ENCODE assay signal across 17 cellular contexts in the genomic region with DNA sequence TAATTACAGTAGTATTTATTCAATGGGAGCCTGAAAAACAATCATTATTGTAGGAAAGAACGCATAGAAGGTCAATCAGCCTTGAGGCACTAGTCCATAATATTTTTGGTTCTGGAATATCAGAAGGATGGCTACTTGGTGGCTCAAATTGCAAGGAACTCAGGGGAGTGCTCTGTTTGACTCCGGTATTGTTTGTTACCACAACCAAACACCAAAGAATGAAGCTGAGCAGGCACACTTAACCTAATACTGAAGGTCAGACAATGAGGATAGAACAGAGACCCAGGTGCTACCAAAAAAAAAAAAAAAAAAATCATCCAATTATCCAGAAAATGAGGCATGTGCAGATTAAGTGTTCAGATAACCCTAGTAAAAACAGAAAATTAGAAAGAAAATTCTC. TPM values are rescaled to one million over a fixed set of nuclear protein-coding genes. Genes with fewer than 3 reads are reported as not detected.
DNase-seq lines count a peak whose midpoint lies in the region; ATAC-seq and TF ChIP-seq lines count a peak whose summit lies in the region.
"Had no signal": no experiment of that assay in that cellular context is flagged by ENCODE, and none has a peak within 500 bp of the region (broad histone marks: within the 10 kb centered on the region; RNA-seq: fewer than 3 reads in every experiment).

No MANE protein-coding gene starts in this region.

- H3K27ac ChIP-seq in HEK293 (ENCODE audit: extremely low read depth, low read depth, low read length): no peak overlapping the region
- H3K27ac ChIP-seq: testis had no signal

- POLR2A ChIA-PET in HEK293 (lab: Yijun Ruan, JAX): no interaction called here
- POLR2A ChIA-PET in activated CD8-positive, alpha-beta T cell treated with anti-CD3 and anti-CD28 coated beads for 36 hours (lab: Charles Lee): interaction anchor here (0.7 to 11.1 kb wide), 7 partner anchors 8 to 520 kb away, joined by 3 to 330 read pairs (median 9); partner anchors contain the start of gene SATB1

- TF ChIP-seq CTCF in HEK293 (tag by site-specific recombination; IDR thresholded peaks at IDR 0.05) (no peak), natural killer cell (IDR thresholded peaks at IDR 0.05) (no peak)
- no peak for TF ChIP-seq CTCF in activated CD8-positive, alpha-beta T cell treated with anti-CD3 and anti-CD28 coated beads for 36 hours (IDR thresholded peaks at IDR 0.05)

- CTCF ChIA-PET in activated CD8-positive, alpha-beta memory T cell treated with anti-CD3 and anti-CD28 coated beads, Interleukin-2, amount 10 ng/mL, durations not matched to agents 7 days and 5 days (lab: Charles Lee): interaction anchor here (0.8 to 1.3 kb wide), 3 partner anchors 9 to 12 kb away, joined by 3 to 4 read pairs (median 3); partner anchors contain the start of gene SATB1
- CTCF ChIA-PET in HEK293 (lab: Yijun Ruan, JAX): interaction anchor here (0.6 kb wide), 1 partner anchor 24 kb away, joined by 3 read pairs; no protein-coding TSS in a partner anchor
- CTCF ChIA-PET in activated CD8-positive, alpha-beta T cell treated with anti-CD3 and anti-CD28 coated beads for 36 hours (lab: Charles Lee): interaction anchor here (1.2 to 2.7 kb wide), 3 partner anchors 9 to 552 kb away, joined by 3 to 8 read pairs (median 3); no protein-coding TSS in a partner anchor

- DNase-seq in activated CD8-positive, alpha-beta memory T cell treated with anti-CD3 and anti-CD28 coated beads, Interleukin-2, amount 10 ng/mL, durations not matched to agents 7 days and 5 days: no peak
- DNase-seq in activated CD8-positive, alpha-beta memory T cell treated with anti-CD3 and anti-CD28 coated beads, Interleukin-2, amount 50 U/mL, for 48 hours: no peak
- DNase-seq in activated CD8-positive, alpha-beta T cell treated with anti-CD3 and anti-CD28 coated beads for 36 hours: no peak
- DNase-seq in natural killer cell (no peak), iPS-NIHi11 (ENCODE audit: low spot score) (no peak), superior temporal gyrus (ENCODE audit: extremely low spot score) (no peak)
- DNase-seq: activated gamma-delta T cell, DMS79 treated with DMSO at 0.1 percent for 48 hours, endodermal cell, mucosa of descending colon, NCI-H1436 treated with DMSO at 0.1 percent for 48 hours, NCI-H345, testis had no signal

- peak overlapping the region; percentile 81 for H3K27ac Mint-ChIP-seq in activated CD8-positive, alpha-beta memory T cell treated with anti-CD3 and anti-CD28 coated beads, Interleukin-2, amount 10 ng/mL, durations not matched to agents 7 days and 5 days
- peak overlapping the region; percentile 92 for H3K27ac Mint-ChIP-seq in activated CD8-positive, alpha-beta T cell treated with anti-CD3 and anti-CD28 coated beads for 36 hours
- peak overlapping the region; percentile 56 to 83 for H3K27ac Mint-ChIP-seq in natural killer cell
- H3K27ac Mint-ChIP-seq: endodermal cell had no signal

- H3K4me3 Mint-ChIP-seq in activated CD8-positive, alpha-beta memory T cell treated with anti-CD3 and anti-CD28 coated beads, Interleukin-2, amount 10 ng/mL, durations not matched to agents 7 days and 5 days: peak overlapping the region; percentile 71
- H3K4me3 Mint-ChIP-seq in activated CD8-positive, alpha-beta T cell treated with anti-CD3 and anti-CD28 coated beads for 36 hours: peak overlapping the region; percentile 78
- H3K4me3 Mint-ChIP-seq in natural killer cell: peak overlapping the region; percentile 42
- H3K4me3 Mint-ChIP-seq: endodermal cell had no signal

- intact Hi-C loops in activated CD8-positive, alpha-beta T cell treated with anti-CD3 and anti-CD28 coated beads for 36 hours (cut with micrococcal nuclease): no loop called here
- intact Hi-C loops in natural killer cell (cut with micrococcal nuclease): no loop called here

- H3K27me3 Mint-ChIP-seq in activated CD8-positive, alpha-beta memory T cell treated with anti-CD3 and anti-CD28 coated beads, Interleukin-2, amount 10 ng/mL, durations not matched to agents 7 days and 5 days: no peaks in the 10 kb centered on the region
- H3K27me3 Mint-ChIP-seq in activated CD8-positive, alpha-beta T cell treated with anti-CD3 and anti-CD28 coated beads for 36 hours: no peaks in the 10 kb centered on the region
- H3K27me3 Mint-ChIP-seq in natural killer cell (ENCODE audit: low read depth in 2 of 2): no peaks in the 10 kb centered on the region

- peaks cover 12% of the 10 kb centered on the region for H3K4me1 ChIP-seq in HEK293 (ENCODE audit: control insufficient read depth, insufficient read depth, low read length)
- H3K4me1 ChIP-seq: testis had no signal

- no peak overlapping the region for H3K4me3 ChIP-seq in HEK293 (ENCODE audit: low read depth, low read length)
- H3K4me3 ChIP-seq: mucosa of descending colon, testis had no signal

- H3K36me3 Mint-ChIP-seq in activated CD8-positive, alpha-beta memory T cell treated with anti-CD3 and anti-CD28 coated beads, Interleukin-2, amount 10 ng/mL, durations not matched to agents 7 days and 5 days: peaks cover 60% of the 10 kb centered on the region
- H3K36me3 Mint-ChIP-seq in activated CD8-positive, alpha-beta T cell treated with anti-CD3 and anti-CD28 coated beads for 36 hours (ENCODE audit: low read depth): peaks cover 76% of the 10 kb centered on the region
- H3K36me3 Mint-ChIP-seq in natural killer cell: no peaks in the 10 kb centered on the region

- H3K4me1 Mint-ChIP-seq in activated CD8-positive, alpha-beta memory T cell treated with anti-CD3 and anti-CD28 coated beads, Interleukin-2, amount 10 ng/mL, durations not matched to agents 7 days and 5 days: peaks cover 67% of the 10 kb centered on the region
- peaks cover 47% of the 10 kb centered on the region for H3K4me1 Mint-ChIP-seq in activated CD8-positive, alpha-beta T cell treated with anti-CD3 and anti-CD28 coated beads for 36 hours (ENCODE audit: low read depth)
- peaks cover 62 to 73% of the 10 kb centered on the region in 2 donors for H3K4me1 Mint-ChIP-seq in natural killer cell

- no peak for ATAC-seq in activated CD8-positive, alpha-beta memory T cell treated with anti-CD3 and anti-CD28 coated beads, Interleukin-2, amount 10 ng/mL, durations not matched to agents 7 days and 5 days
- ATAC-seq in activated CD8-positive, alpha-beta T cell treated with anti-CD3 and anti-CD28 coated beads for 36 hours: no peak
- no peak for ATAC-seq in natural killer cell
- ATAC-seq in GM19455 (IDR thresholded peaks at IDR 0.05; ENCODE audit: unreplicated experiment): no peak
- ATAC-seq: HepG2, mucosa of descending colon, SK-N-SH treated with all-trans-retinoic acid at 6 μM for 48 hours had no signal

- H3K9me3 Mint-ChIP-seq in activated CD8-positive, alpha-beta memory T cell treated with anti-CD3 and anti-CD28 coated beads, Interleukin-2, amount 10 ng/mL, durations not matched to agents 7 days and 5 days (ENCODE audit: low read depth): no peaks in the 10 kb centered on the region
- no peaks in the 10 kb centered on the region for H3K9me3 Mint-ChIP-seq in activated CD8-positive, alpha-beta T cell treated with anti-CD3 and anti-CD28 coated beads for 36 hours
- no peaks in the 10 kb centered on the region for H3K9me3 Mint-ChIP-seq in natural killer cell
- H3K9me3 Mint-ChIP-seq: endodermal cell had no signal

- no peaks in the 10 kb centered on the region for H3K36me3 ChIP-seq in HEK293 (ENCODE audit: control insufficient read depth in 2 of 2, insufficient read depth in 1 of 2, low read length in 2 of 2)

- no peaks in the 10 kb centered on the region for H3K9me3 ChIP-seq in HEK293 (ENCODE audit: control insufficient read depth, insufficient read depth, low read depth, low read length)
- H3K9me3 ChIP-seq: mucosa of descending colon, testis had no signal

TF ChIP-seq in HEK293, 187 proteins besides CTCF, POLR2A, EP300 and RAD21 (continues in another document):
- TF ChIP-seq ZNF600 (tag by site-specific recombination; IDR thresholded peaks at IDR 0.05) (peak; percentile 65), ZSCAN16 (tag by site-specific recombination; IDR thresholded peaks at IDR 0.05) (peak; percentile 88; the same call in 1 of the 2 replicates), SALL2 (tag by site-specific recombination; IDR thresholded peaks at IDR 0.05; ENCODE audit: borderline replicate concordance) (no peak), BCL11A (tag by site-specific recombination; IDR thresholded peaks at IDR 0.05; ENCODE audit: low read depth) (no peak), INSM2 (tag by site-specific recombination; IDR thresholded peaks at IDR 0.05) (no peak), ZNF785 (tag by site-specific recombination; IDR thresholded peaks at IDR 0.05) (no peak)
- TF ChIP-seq, protein P1, sequence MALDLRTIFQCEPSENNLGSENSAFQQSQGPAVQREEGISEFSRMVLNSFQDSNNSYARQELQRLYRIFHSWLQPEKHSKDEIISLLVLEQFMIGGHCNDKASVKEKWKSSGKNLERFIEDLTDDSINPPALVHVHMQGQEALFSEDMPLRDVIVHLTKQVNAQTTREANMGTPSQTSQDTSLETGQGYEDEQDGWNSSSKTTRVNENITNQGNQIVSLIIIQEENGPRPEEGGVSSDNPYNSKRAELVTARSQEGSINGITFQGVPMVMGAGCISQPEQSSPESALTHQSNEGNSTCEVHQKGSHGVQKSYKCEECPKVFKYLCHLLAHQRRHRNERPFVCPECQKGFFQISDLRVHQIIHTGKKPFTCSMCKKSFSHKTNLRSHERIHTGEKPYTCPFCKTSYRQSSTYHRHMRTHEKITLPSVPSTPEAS (tag by site-specific recombination; IDR thresholded peaks at IDR 0.05): no peak

RNA-seq across cellular contexts. Expression of gene SATB1, which starts 11.1 kb away (rescaled TPM):
- total RNA-seq in activated CD8-positive, alpha-beta memory T cell treated with anti-CD3 and anti-CD28 coated beads, Interleukin-2, amount 10 ng/mL, durations not matched to agents 7 days and 5 days: 100 to 1,000 TPM; 164 to 233 TPM
- total RNA-seq in activated CD8-positive, alpha-beta T cell treated with anti-CD3 and anti-CD28 coated beads for 36 hours: 100 to 1,000 TPM; 208 to 213 TPM
- 100 to 1,000 TPM; 137 to 162 (median 151) TPM for total RNA-seq in natural killer cell
- total RNA-seq: HepG2 had no signal
